In genomic region chr9:4732890-4733289, GRCh38 we compare ENCODE assay signal across 30 cellular contexts.
"Had no signal": no experiment of that assay in that cellular context is flagged by ENCODE, and none has a peak within 500 bp of the region (broad histone marks: within the 10 kb centered on the region; RNA-seq: fewer than 3 reads in every experiment).

No MANE protein-coding gene starts in this region.

- ATAC-seq: naive thymus-derived CD8-positive, alpha-beta T cell; natural killer cell treated with Interleukin-12 subunit alpha and Interleukin-12 subunit beta and Interleukin-15 and Interleukin-18, amount 100 ng/mL, for 72 hours; psoas muscle; right cardiac atrium; sciatic nerve; stimulated activated memory B cell treated with anti-CD40 and anti-IgM and Interleukin-4, amounts not matched to agents 10 μg/mL and 1 μg/mL and 100 μg/mL, for 72 hours; stimulated activated naive CD8-positive, alpha-beta T cell treated with anti-CD3 and anti-CD28 coated beads, Interleukin-15, amount 100 ng/mL, for 72 hours; stimulated activated naive CD8-positive, alpha-beta T cell treated with anti-CD3 and anti-CD28 coated beads, Interleukin-15, Interleukin-2, amounts not matched to agents 100 U/mL and 50 U/mL, for 24 hours; upper lobe of right lung had no signal

- H2AFZ ChIP-seq: parathyroid adenoma had no signal

- H3K9me3 ChIP-seq: neutrophil, ovary, psoas muscle, spleen, suprapubic skin, testis, tibial artery, transverse colon, upper lobe of right lung, uterus had no signal

- H3K9ac ChIP-seq: parathyroid adenoma had no signal

- H3K4me2 ChIP-seq: smooth muscle cell had no signal

- H3K27ac ChIP-seq: neutrophil, ovary, parathyroid adenoma, psoas muscle, skin epidermis, spleen, suprapubic skin, testis, tibial artery, transverse colon, upper lobe of right lung, uterus had no signal

- H3K36me3 ChIP-seq: neutrophil, ovary, suprapubic skin, tibial artery, transverse colon, upper lobe of right lung, uterus had no signal

- H3K4me3 ChIP-seq: ovary, psoas muscle, skin epidermis, smooth muscle cell, spleen, suprapubic skin, testis, tibial artery, transverse colon, upper lobe of right lung, uterus had no signal

- H3K4me1 ChIP-seq: parathyroid adenoma, testis, upper lobe of right lung, uterus had no signal

- DNase-seq: naive thymus-derived CD8-positive, alpha-beta T cell; nephron progenitor cell; nucleus accumbens; ovary; posterior cingulate gyrus; psoas muscle; right cardiac atrium; spleen; stimulated activated CD4-positive, alpha-beta T cell treated with anti-CD3 and anti-CD28 coated beads, Interleukin-12 subunit alpha, Interleukin-12 subunit beta, amount 100 ng/mL, for 4 hours; stimulated activated CD4-positive, alpha-beta T cell treated with anti-CD3 and anti-CD28 coated beads, Interleukin-1b, Interleukin-23, amount 100 ng/mL, for 48 hours; stimulated activated CD4-positive, alpha-beta T cell treated with anti-CD3 and anti-CD28 coated beads, Interleukin-4, amount 100 ng/mL, for 1 hour; stimulated activated CD4-positive, alpha-beta T cell treated with anti-CD3 and anti-CD28 coated beads, Interleukin-4, amount 100 ng/mL, for 4 hours; stimulated activated CD8-positive, alpha-beta memory T cell treated with anti-CD3 and anti-CD28 coated beads, Interleukin-4, amount 100 ng/mL, for 48 hours; stimulated activated naive CD4-positive, alpha-beta T cell; stimulated activated naive CD8-positive, alpha-beta T cell treated with anti-CD3 and anti-CD28 coated beads, Interleukin-15, amount 100 ng/mL, for 72 hours; stimulated activated naive CD8-positive, alpha-beta T cell treated with anti-CD3 and anti-CD28 coated beads, Interleukin-15, Interleukin-2, amounts not matched to agents 100 U/mL and 50 U/mL, for 24 hours; substantia nigra; testis; tibial artery; transverse colon; upper lobe of right lung; uterus had no signal

- H3K27me3 ChIP-seq: neutrophil, ovary, spleen, suprapubic skin, testis, tibial artery, transverse colon, upper lobe of right lung, uterus had no signal
